In the genomic region with DNA sequence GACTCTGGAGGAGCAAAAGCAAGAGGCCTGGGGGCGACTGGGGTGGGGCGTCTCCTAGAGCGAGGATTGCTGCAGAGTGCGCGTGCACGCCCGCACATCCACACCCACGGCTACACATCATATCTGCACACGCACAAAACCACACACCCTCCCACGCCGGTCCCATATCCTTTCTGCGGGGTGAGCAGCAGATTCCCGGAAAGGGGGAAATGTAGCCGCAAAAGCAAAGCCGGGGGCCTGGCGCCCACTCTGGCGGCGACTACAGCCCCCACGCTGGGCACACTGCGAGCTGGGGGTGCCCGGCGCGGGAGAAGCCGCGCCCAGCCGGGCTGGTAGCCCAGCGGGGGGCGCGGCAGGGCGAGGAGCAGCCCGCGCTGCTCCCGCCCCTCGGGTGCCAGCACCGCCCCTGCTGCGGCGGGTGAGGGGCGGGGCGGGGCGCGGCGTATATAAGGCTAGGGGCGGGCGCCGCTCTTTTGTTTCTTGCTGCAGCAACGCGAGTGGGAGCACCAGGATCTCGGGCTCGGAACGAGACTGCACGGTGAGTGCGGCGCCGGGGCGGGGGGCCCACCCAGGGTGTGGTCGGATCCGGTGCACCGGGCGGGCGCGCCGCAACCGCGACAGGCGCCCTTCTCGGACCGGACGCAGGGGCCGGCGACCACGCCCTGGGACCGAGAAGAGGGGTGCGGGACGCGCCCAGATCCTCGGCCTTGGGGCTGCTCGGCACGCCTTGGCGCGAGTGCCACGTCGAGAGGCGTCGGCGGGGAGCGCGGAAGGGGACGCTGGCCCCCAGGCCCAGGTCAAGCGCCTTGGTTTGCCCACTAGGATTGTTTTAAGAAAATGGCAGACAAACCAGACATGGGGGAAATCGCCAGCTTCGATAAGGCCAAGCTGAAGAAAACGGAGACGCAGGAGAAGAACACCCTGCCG, we compare ENCODE assay signal across 1 cellular context.
TF ChIP-seq lines count a peak whose summit lies in the region.

A gene (plus strand): TSS at position 476 of the 927 bp plus-strand sequence.

TF ChIP-seq in HCT116, 20 proteins besides CTCF, POLR2A, EP300 and RAD21 (continued from another document):
- TF ChIP-seq, protein P1, sequence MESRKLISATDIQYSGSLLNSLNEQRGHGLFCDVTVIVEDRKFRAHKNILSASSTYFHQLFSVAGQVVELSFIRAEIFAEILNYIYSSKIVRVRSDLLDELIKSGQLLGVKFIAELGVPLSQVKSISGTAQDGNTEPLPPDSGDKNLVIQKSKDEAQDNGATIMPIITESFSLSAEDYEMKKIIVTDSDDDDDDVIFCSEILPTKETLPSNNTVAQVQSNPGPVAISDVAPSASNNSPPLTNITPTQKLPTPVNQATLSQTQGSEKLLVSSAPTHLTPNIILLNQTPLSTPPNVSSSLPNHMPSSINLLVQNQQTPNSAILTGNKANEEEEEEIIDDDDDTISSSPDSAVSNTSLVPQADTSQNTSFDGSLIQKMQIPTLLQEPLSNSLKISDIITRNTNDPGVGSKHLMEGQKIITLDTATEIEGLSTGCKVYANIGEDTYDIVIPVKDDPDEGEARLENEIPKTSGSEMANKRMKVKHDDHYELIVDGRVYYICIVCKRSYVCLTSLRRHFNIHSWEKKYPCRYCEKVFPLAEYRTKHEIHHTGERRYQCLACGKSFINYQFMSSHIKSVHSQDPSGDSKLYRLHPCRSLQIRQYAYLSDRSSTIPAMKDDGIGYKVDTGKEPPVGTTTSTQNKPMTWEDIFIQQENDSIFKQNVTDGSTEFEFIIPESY (IDR thresholded peaks at IDR 0.05; ENCODE audit: extremely low read depth, insufficient replicate concordance, low read length) = peak; percentile 43
- TF ChIP-seq TCF7L2 (IDR thresholded peaks at IDR 0.05; ENCODE audit: borderline replicate concordance, extremely low read depth, insufficient read depth, insufficient read length) = peak; percentile 39
- no peak for TF ChIP-seq SP1 (IDR thresholded peaks at IDR 0.05; ENCODE audit: low read depth)
- TF ChIP-seq, protein P2, sequence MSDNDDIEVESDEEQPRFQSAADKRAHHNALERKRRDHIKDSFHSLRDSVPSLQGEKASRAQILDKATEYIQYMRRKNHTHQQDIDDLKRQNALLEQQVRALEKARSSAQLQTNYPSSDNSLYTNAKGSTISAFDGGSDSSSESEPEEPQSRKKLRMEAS (IDR thresholded peaks at IDR 0.05) = no peak
- TF ChIP-seq POLR2AphosphoS5 (IDR thresholded peaks at IDR 0.05; ENCODE audit: low read depth, low read length) = peak; percentile 100
- peak; percentile 20 for TF ChIP-seq YY1 (IDR thresholded peaks at IDR 0.05; ENCODE audit: extremely low read depth, insufficient replicate concordance, low read depth, low read length)
- TF ChIP-seq ZFX (IDR thresholded peaks at IDR 0.05) = peak; percentile 76; the same call in 1 of the 2 replicates
- TF ChIP-seq SRF (IDR thresholded peaks at IDR 0.05; ENCODE audit: low read depth) = no peak
